Comparison of ENCODE assay signal across 1 cellular context in genomic region chr10:78212134-78212785, GRCh38.
A peak's percentile ranks its signal among the peaks of the same experiment; 100 is the strongest.
TF ChIP-seq lines count a peak whose summit lies in the region.

No MANE protein-coding gene starts in this region.

TF ChIP-seq in SK-N-SH treated with all-trans-retinoic acid at 6 μM for 48 hours, 23 proteins besides CTCF, POLR2A, EP300 and RAD21 (continued from another document):
- TF ChIP-seq TSHZ2 (CRISPR knock-in tag; IDR thresholded peaks at IDR 0.05) (peak; percentile 68), ESRRG (CRISPR knock-in tag; IDR thresholded peaks at IDR 0.05) (no peak), ISL1 (CRISPR knock-in tag; IDR thresholded peaks at IDR 0.05) (0 out of 2 replicates have a peak, but pooled peaks have one; percentile 27), ZFP3 (CRISPR knock-in tag; IDR thresholded peaks at IDR 0.05) (no peak)
TF ChIP-seq in SK-N-SH treated with all-trans-retinoic acid at 6 μM for 48 hours: peak in this region for 2.
